ENCODE assay signal across 7 cellular contexts in the genomic region with DNA sequence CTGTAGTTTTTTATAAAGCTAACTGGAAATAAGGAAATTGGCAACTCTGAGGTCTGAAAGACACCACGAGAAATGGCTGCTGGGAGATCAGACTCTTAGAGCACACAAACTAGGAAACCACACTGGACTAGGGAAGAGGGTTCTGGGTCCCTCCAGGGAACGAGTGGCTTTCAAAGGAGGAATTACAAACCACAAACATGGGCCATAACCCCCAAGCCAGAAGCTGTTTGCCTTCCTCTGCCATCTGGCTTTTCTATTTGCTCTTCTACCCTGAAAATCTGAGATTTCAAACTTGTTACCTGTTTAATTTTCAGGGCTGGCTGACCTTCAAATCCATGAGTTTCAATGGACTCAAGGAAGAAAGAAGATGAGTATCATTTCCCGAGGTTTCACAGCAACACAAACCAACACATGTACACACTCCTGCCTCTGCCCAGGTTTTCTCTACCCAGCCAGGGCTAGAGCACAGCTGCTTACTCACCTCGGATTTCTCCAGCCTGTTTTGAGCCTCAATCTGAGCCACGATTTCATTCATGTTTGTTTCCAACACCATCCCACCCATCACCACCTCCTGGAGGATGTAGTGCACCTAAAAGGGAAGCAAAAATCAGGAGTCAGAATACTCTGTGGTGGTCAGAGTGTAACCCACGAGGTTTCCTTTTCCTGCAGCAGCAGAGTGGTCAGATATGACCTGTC. TPM values are rescaled to one million over a fixed set of nuclear protein-coding genes. Genes with fewer than 3 reads are reported as not detected.
DNase-seq lines count a peak whose midpoint lies in the region; ATAC-seq, FAIRE-seq and TF ChIP-seq lines count a peak whose summit lies in the region.

No MANE protein-coding gene starts in this region.

- CTCF ChIA-PET in HEK293T (lab: Yijun Ruan, JAX): interaction anchor here (0.9 kb wide), 1 partner anchor 37 kb away, joined by 3 read pairs; no protein-coding TSS in a partner anchor

- dilution Hi-C loops in keratinocyte (cut with MboI; ENCODE audit: extremely low pct_ligation_motif_present, low sequenced_read_pairs): no loop called here

- H2AFZ ChIP-seq in keratinocyte (ENCODE audit: control insufficient read depth, low read length): no peak overlapping the region

- ATAC-seq in GM18909 (IDR thresholded peaks at IDR 0.05; ENCODE audit: poor library complexity, unreplicated experiment): no peak
- ATAC-seq in left lobe of liver: no peak

- H3K9ac ChIP-seq in keratinocyte (ENCODE audit: control insufficient read depth, extremely low read depth, insufficient read depth, low read length): peak overlapping the region; percentile 70

- H3K36me3 ChIP-seq in keratinocyte (ENCODE audit: control insufficient read depth in 2 of 2, extremely low read depth in 1 of 2, insufficient read depth in 2 of 2, low read length in 2 of 2): peaks cover 20 to 27% of the 10 kb centered on the region in 2 experiments
- H3K36me3 ChIP-seq in tibial artery: peaks cover 25 to 43% (median 29%) of the 10 kb centered on the region in 3 donors

- H3K9me1 ChIP-seq in keratinocyte (ENCODE audit: control insufficient read depth, extremely low read depth, insufficient read depth, low read length): no peaks in the 10 kb centered on the region

- DNase-seq in Kasumi-1 (lab: John Stamatoyannopoulos, UW): peak; percentile 82 to 83
- peak; percentile 71 for DNase-seq in astrocyte of the spinal cord (ENCODE audit: low read depth, low spot score)
- no peak for DNase-seq in keratinocyte (ENCODE audit: low read depth, low spot score)
- DNase-seq in tibial artery: no peak
- DNase-seq in left lobe of liver (ENCODE audit: low spot score): no peak
- no peak for DNase-seq in HEK293T (ENCODE audit: extremely low spot score)

- H3K4me2 ChIP-seq in keratinocyte (ENCODE audit: control insufficient read depth, extremely low read depth, insufficient read depth, low read depth, low read length): peak overlapping the region; percentile 67

- H3K79me2 ChIP-seq in keratinocyte (ENCODE audit: control insufficient read depth, insufficient read depth, low read length): no peaks in the 10 kb centered on the region

- H3K27me3 ChIP-seq in keratinocyte (ENCODE audit: control insufficient read depth, extremely low read depth, insufficient read depth, low read length) (no peaks in the 10 kb centered on the region), tibial artery (no peaks in the 10 kb centered on the region)

- peak overlapping the region; percentile 20 for H3K4me3 ChIP-seq in astrocyte of the spinal cord (ENCODE audit: low read depth, low read length)
- peak overlapping the region; percentile 21 to 32 (median 27) for H3K4me3 ChIP-seq in keratinocyte (ENCODE audit: control insufficient read depth in 2 of 3, extremely low read depth in 1 of 3, insufficient read depth in 2 of 3, low read depth in 1 of 3, low read length in 3 of 3)
- H3K4me3 ChIP-seq in tibial artery: peak overlapping the region in 1 of 2 donors; percentile 30

- POLR2A ChIA-PET in HEK293T (lab: Yijun Ruan, JAX): no interaction called here

- TF ChIP-seq CTCF in astrocyte of the spinal cord (IDR thresholded peaks at IDR 0.05; ENCODE audit: low read depth, low read length) (no peak), keratinocyte (optimal IDR thresholded peaks at IDR 0.05 in 1 of 3, IDR thresholded peaks at IDR 0.05 in 1 of 3, conservative IDR thresholded peaks at IDR 0.05 in 1 of 3; ENCODE audit: extremely low read depth in 1 of 3, insufficient read depth in 2 of 3, low read length in 3 of 3) (no peak), tibial artery (IDR thresholded peaks at IDR 0.05) (no peak)

- H3K27ac ChIP-seq in keratinocyte (ENCODE audit: control insufficient read depth, insufficient read depth, low read length) (peak overlapping the region; percentile 90), tibial artery (peak overlapping the region; percentile 82 to 86)

- H3K9me3 ChIP-seq in keratinocyte (ENCODE audit: control insufficient read depth, low read depth, low read length) (no peaks in the 10 kb centered on the region), tibial artery (no peaks in the 10 kb centered on the region)

- H4K20me1 ChIP-seq in keratinocyte (ENCODE audit: control insufficient read depth, extremely low read depth, insufficient read depth, low read length): no peaks in the 10 kb centered on the region

- H3K4me1 ChIP-seq in keratinocyte (ENCODE audit: control insufficient read depth, extremely low read depth, insufficient read depth, low read length) (peaks cover 37% of the 10 kb centered on the region), tibial artery (peaks cover 0 to 47% (median 31%) of the 10 kb centered on the region in 4 donors)

- intact Hi-C loops in tibial artery (cut with DNase I; ENCODE audit: low total_unique reads): no loop called here

- in situ Hi-C loops in astrocyte of the spinal cord (cut with HindIII; ENCODE audit: low sequenced_read_pairs): no loop called here

- FAIRE-seq in keratinocyte (lab: Jason Lieb, UNC): peak; percentile 61

TF ChIP-seq in HEK293T, 16 proteins besides CTCF, POLR2A, EP300 and RAD21:
- no peak for TF ChIP-seq SUZ12 (IDR thresholded peaks at IDR 0.05)
- TF ChIP-seq PKNOX1 (IDR thresholded peaks at IDR 0.05): no peak
- no peak for TF ChIP-seq ELF4 (IDR thresholded peaks at IDR 0.05)
- no peak for TF ChIP-seq BHLHE40 (IDR thresholded peaks at IDR 0.05; ENCODE audit: borderline replicate concordance)
- no peak for TF ChIP-seq L3MBTL2 (conservative IDR thresholded peaks at IDR 0.05)
- TF ChIP-seq ZNF384 (IDR thresholded peaks at IDR 0.05): no peak
- TF ChIP-seq NFRKB (IDR thresholded peaks at IDR 0.05): no peak
- TF ChIP-seq LEF1 (IDR thresholded peaks at IDR 0.05; ENCODE audit: borderline replicate concordance): no peak
- no peak for TF ChIP-seq CTBP1 (IDR thresholded peaks at IDR 0.05; ENCODE audit: borderline replicate concordance)
- no peak for TF ChIP-seq FOXA1 (IDR thresholded peaks at IDR 0.05)

RNA-seq across cellular contexts. Expression of gene ANPEP, which starts 22.6 kb away (rescaled TPM):
- polyA plus RNA-seq in keratinocyte: 0.59 to 5.2 TPM (median 1.00 TPM) in 3 replicates
- 0.37 TPM for polyA plus RNA-seq in keratinocyte (2011; ENCODE audit: low read depth)
- 0.44 and 0.65 TPM in 2 replicates for polyA plus RNA-seq in keratinocyte (2011; cell fraction: cytosol; rRNA removed)
- 2.4 and 2.7 TPM in 2 replicates for polyA plus RNA-seq in keratinocyte (2011; cell fraction: nucleus; rRNA removed)
- 0.20 and 3.4 TPM in 2 replicates for polyA plus RNA-seq in keratinocyte (2012; ENCODE audit: low replicate concordance)
- polyA minus RNA-seq in keratinocyte: 2.0 to 11.6 TPM (median 2.6 TPM) in 3 replicates
- 3.5 TPM for polyA minus RNA-seq in keratinocyte (2011; cell fraction: cytosol; rRNA and poly(A)+ RNA removed)
- 1.8 and 1.9 TPM in 2 replicates for polyA minus RNA-seq in keratinocyte (2011; cell fraction: nucleus; rRNA and poly(A)+ RNA removed)
- 383 TPM for total RNA-seq in left lobe of liver

RNA-seq across cellular contexts. Expression of gene AP3S2, which starts 56.5 kb away (rescaled TPM):
- polyA plus RNA-seq in keratinocyte: 22.9 to 39.2 TPM (median 34.6 TPM) in 3 replicates
- polyA plus RNA-seq in keratinocyte (2011; ENCODE audit: low read depth): 27.6 TPM
- 23.1 and 30.5 TPM in 2 replicates for polyA plus RNA-seq in keratinocyte (2011; cell fraction: cytosol; rRNA removed)
- 18.4 and 19.9 TPM in 2 replicates for polyA plus RNA-seq in keratinocyte (2011; cell fraction: nucleus; rRNA removed)
- polyA plus RNA-seq in keratinocyte (2012; ENCODE audit: low replicate concordance): 22.9 and 30.3 TPM in 2 replicates
- 15.8 to 64.5 TPM (median 41.5 TPM) in 3 replicates for polyA minus RNA-seq in keratinocyte
- polyA minus RNA-seq in keratinocyte (2011; cell fraction: cytosol; rRNA and poly(A)+ RNA removed): 22.1 TPM
- 21.5 and 39.3 TPM in 2 replicates for polyA minus RNA-seq in keratinocyte (2011; cell fraction: nucleus; rRNA and poly(A)+ RNA removed)
- total RNA-seq in left lobe of liver: 26.4 TPM

Comparison
In these comparisons a context has a peak if more than half of its experiments do, and no peak if none do; other contexts are left out.
1. DNase-seq: peak in Kasumi-1 (2 of 2) and astrocyte of the spinal cord (single experiment); none in keratinocyte (single experiment), tibial artery (0 of 2), left lobe of liver (single experiment) and HEK293T (single experiment).